ENCODE assay signal across 8 cellular contexts in the genomic region with DNA sequence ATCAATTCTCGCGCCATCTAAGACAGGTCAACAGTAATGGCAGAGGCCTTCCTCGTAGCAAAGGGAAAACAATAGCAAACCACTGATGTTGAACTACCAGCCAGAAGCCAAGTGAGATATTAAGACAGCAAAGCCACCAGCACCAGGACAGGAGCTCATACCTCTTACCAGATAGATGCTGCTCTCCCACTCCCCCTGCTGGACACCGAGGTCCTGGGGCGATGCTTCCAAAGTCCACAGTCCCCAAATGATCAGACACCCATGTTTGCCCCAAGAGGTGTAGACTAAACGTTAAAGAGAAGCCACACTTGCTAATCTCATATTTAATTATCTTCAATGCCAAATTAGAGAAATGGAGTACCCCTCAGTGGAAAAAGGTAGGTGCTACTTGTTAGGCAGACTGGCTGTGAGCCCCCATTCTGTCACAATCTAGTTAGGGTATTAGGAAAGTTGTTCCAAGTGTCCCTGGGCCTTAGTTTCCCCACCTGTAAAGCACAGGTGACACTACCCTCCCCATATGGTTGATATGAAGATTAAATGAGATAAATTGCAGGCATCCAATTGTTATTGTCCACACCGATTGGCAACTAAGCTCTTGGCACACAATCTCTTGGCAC. TPM values are rescaled to one million over a fixed set of nuclear protein-coding genes. Genes with fewer than 3 reads are reported as not detected.
A peak's percentile ranks its signal among the peaks of the same experiment; 100 is the strongest.
DNase-seq lines count a peak whose midpoint lies in the region; ATAC-seq, FAIRE-seq and TF ChIP-seq lines count a peak whose summit lies in the region.

No MANE protein-coding gene starts in this region.

- H3K4me1 ChIP-seq in prostate gland (replicated peaks), result no peaks in the 10 kb centered on the region

- FAIRE-seq in RCC 7860 (lab: Jason Lieb, UNC), result no peak

- TF ChIP-seq CTCF in foreskin fibroblast (IDR thresholded peaks at IDR 0.05; ENCODE audit: low read depth, low read length) (peak; percentile 75), prostate gland (IDR thresholded peaks at IDR 0.05) (peak in 3 of 4 experiments; percentile 40 to 51 (median 51))

- peak; percentile 42 for DNase-seq in Ammon's horn (ENCODE audit: low spot score)
- DNase-seq in RCC 7860 (ENCODE audit: low spot score), result peak; percentile 40
- peak; percentile 83 to 84 for DNase-seq in activated T-cell treated with anti-CD3 and anti-CD28 coated beads, Interleukin-2, amount 50 U/mL, for 48 hours
- peak; percentile 23 to 66 for DNase-seq in foreskin fibroblast
- DNase-seq in prostate gland (ENCODE audit: low spot score), result peak; percentile 17

- intact Hi-C loops in prostate gland (cut with DNase I), result no loop called here

- H3K36me3 ChIP-seq in prostate gland, result no peaks in the 10 kb centered on the region

- WGBS in prostate gland, result 54% methylated on average over 7 of the region's 7 CpGs

- no peak for TF ChIP-seq POLR2A in prostate gland (IDR thresholded peaks at IDR 0.05)

- peak; percentile 82 for ATAC-seq in GM18868 (IDR thresholded peaks at IDR 0.05; ENCODE audit: unreplicated experiment)
- ATAC-seq in HG03460 (IDR thresholded peaks at IDR 0.05; ENCODE audit: unreplicated experiment), result peak; percentile 68
- no peak for ATAC-seq in HG03175 (IDR thresholded peaks at IDR 0.05; ENCODE audit: unreplicated experiment)

- H3K27ac ChIP-seq in prostate gland, result no peak overlapping the region

- H3K4me3 ChIP-seq in foreskin fibroblast (ENCODE audit: low read depth in 1 of 2, low read length in 2 of 2) (no peak overlapping the region), prostate gland (no peak overlapping the region)

- H3K9me3 ChIP-seq in prostate gland, result no peaks in the 10 kb centered on the region

- no peaks in the 10 kb centered on the region for H3K27me3 ChIP-seq in prostate gland (replicated peaks; ENCODE audit: insufficient read depth)

RNA-seq across cellular contexts. Expression of a gene that starts 39.9 kb away (rescaled TPM):
- total RNA-seq in prostate gland, result 100 to 1,000 TPM; 124 to 190 TPM

RNA-seq across cellular contexts. Expression of a gene that starts 55.7 kb away (rescaled TPM):
- total RNA-seq in prostate gland, result not detected

Comparison
In these comparisons a context has a peak if more than half of its experiments do, and no peak if none do; other contexts are left out.
1. DNase-seq: peak in every context shown above with its lines; median percentile 84 in activated T-cell treated with anti-CD3 and anti-CD28 coated beads, Interleukin-2, amount 50 U/mL, for 48 hours; 44 in foreskin fibroblast; 42 in Ammon's horn; 40 in RCC 7860; 17 in prostate gland.